In genomic region chr5:104635216-104635615, GRCh38 we compare ENCODE assay signal across 1 cellular context.
TF ChIP-seq lines count a peak whose summit lies in the region.

No MANE protein-coding gene starts in this region.

TF ChIP-seq in endothelial cell of umbilical vein, 7 proteins besides CTCF, POLR2A, EP300 and RAD21 (continued from another document):
- TF ChIP-seq EZH2 (IDR thresholded peaks at IDR 0.05; ENCODE audit: borderline replicate concordance, low read depth, low read length, severe bottlenecking), result no peak
